Comparison of ENCODE assay signal across 21 cellular contexts in genomic region chr7:86999737-87000136, GRCh38.
"Had no signal": no experiment of that assay in that cellular context is flagged by ENCODE, and none has a peak within 500 bp of the region (broad histone marks: within the 10 kb centered on the region; RNA-seq: fewer than 3 reads in every experiment).

No MANE protein-coding gene starts in this region.

- H3K27ac Mint-ChIP-seq: activated CD4-positive, alpha-beta T cell treated with anti-CD3 and anti-CD28 coated beads, Interleukin-2, amount 10 ng/mL, durations not matched to agents 24 days and 14 days; activated CD8-positive, alpha-beta T cell treated with anti-CD3 and anti-CD28 coated beads, Interleukin-2, amount 10 ng/mL, durations not matched to agents 7 days and 5 days; activated T-cell treated with anti-CD3 and anti-CD28 coated beads, Interleukin-2, amount 50 U/mL, for 24 hours; activated T-helper 2 cell treated with anti-CD3 and anti-CD28 coated beads, Interferon-gamma antibody, Interleukin-2, Interleukin-4, amounts not matched to agents 10 μg/mL and 5 μg/mL and 100 μg/mL, durations not matched to agents 14 hours and 24 hours and 36 hours; endodermal cell; naive B cell; neural progenitor cell; stimulated activated naive CD8-positive, alpha-beta T cell treated with anti-CD3 and anti-CD28 coated beads, Interleukin-15, Interleukin-2, amounts not matched to agents 100 ng/mL and 50 ng/mL, for 24 hours had no signal

- H3K9me3 ChIP-seq: mucosa of descending colon, psoas muscle, testis, upper lobe of right lung had no signal

- H3K9me3 Mint-ChIP-seq: activated CD4-positive, alpha-beta T cell treated with anti-CD3 and anti-CD28 coated beads, Interleukin-2, amount 10 ng/mL, durations not matched to agents 24 days and 14 days; activated T-cell treated with anti-CD3 and anti-CD28 coated beads, Interleukin-2, amount 50 U/mL, for 24 hours; activated T-helper 2 cell treated with anti-CD3 and anti-CD28 coated beads, Interferon-gamma antibody, Interleukin-2, Interleukin-4, amounts not matched to agents 10 μg/mL and 5 μg/mL and 100 μg/mL, durations not matched to agents 14 hours and 24 hours and 36 hours; endodermal cell; neural progenitor cell; stimulated activated naive CD8-positive, alpha-beta T cell treated with anti-CD3 and anti-CD28 coated beads, Interleukin-15, Interleukin-2, amounts not matched to agents 100 ng/mL and 50 ng/mL, for 24 hours had no signal

- H3K4me3 Mint-ChIP-seq: activated CD4-positive, alpha-beta T cell treated with anti-CD3 and anti-CD28 coated beads, Interleukin-2, amount 10 ng/mL, durations not matched to agents 24 days and 14 days; activated CD8-positive, alpha-beta T cell treated with anti-CD3 and anti-CD28 coated beads, Interleukin-2, amount 10 ng/mL, durations not matched to agents 7 days and 5 days; activated T-cell treated with anti-CD3 and anti-CD28 coated beads, Interleukin-2, amount 50 U/mL, for 24 hours; endodermal cell; naive B cell; neural progenitor cell; stimulated activated naive CD8-positive, alpha-beta T cell treated with anti-CD3 and anti-CD28 coated beads, Interleukin-15, Interleukin-2, amounts not matched to agents 100 ng/mL and 50 ng/mL, for 24 hours had no signal

- H3K4me3 ChIP-seq: hepatocyte, mucosa of descending colon, neural progenitor cell, skin epidermis, testis, upper lobe of right lung had no signal

- H3K27me3 ChIP-seq: hepatocyte, neural progenitor cell, testis, upper lobe of right lung had no signal

- H3K4me2 ChIP-seq: neural progenitor cell had no signal

- H3K36me3 ChIP-seq: neural progenitor cell, upper lobe of right lung had no signal

- DNase-seq: activated CD4-positive, alpha-beta T cell treated with anti-CD3 and anti-CD28 coated beads, Interleukin-2, amount 10 ng/mL, durations not matched to agents 24 days and 14 days; activated CD4-positive, CD25-positive, alpha-beta regulatory T cell; activated CD8-positive, alpha-beta T cell treated with anti-CD3 and anti-CD28 coated beads, Interleukin-2, amount 10 ng/mL, durations not matched to agents 7 days and 5 days; activated naive CD4-positive, alpha-beta T cell treated with Interleukin-2 at 50 U/mL for 16 hours; activated T-cell treated with anti-CD3 and anti-CD28 coated beads, Interleukin-2, amount 50 U/mL, for 24 hours; endodermal cell; left cardiac atrium; mucosa of descending colon; naive B cell; psoas muscle; right cardiac atrium; stimulated activated CD4-positive, alpha-beta T cell treated with anti-CD3 and anti-CD28 coated beads, Interleukin-15, amount 100 ng/mL, for 24 hours; stimulated activated CD4-positive, alpha-beta T cell treated with anti-CD3 and anti-CD28 coated beads, Interleukin-2, amount 100 ng/mL, for 48 hours; testis; upper lobe of right lung had no signal

- H3K27ac ChIP-seq: epithelial cell of prostate, neural progenitor cell, skin epidermis, testis, upper lobe of right lung had no signal

- H2AFZ ChIP-seq: hepatocyte, neural progenitor cell had no signal

- H3K9ac ChIP-seq: neural progenitor cell had no signal

- H3K4me1 Mint-ChIP-seq: activated CD4-positive, alpha-beta T cell treated with anti-CD3 and anti-CD28 coated beads, Interleukin-2, amount 10 ng/mL, durations not matched to agents 24 days and 14 days had no signal
